ENCODE assay signal across 8 cellular contexts in genomic region chr20:59751075-59751711, GRCh38.
DNase-seq lines count a peak whose midpoint lies in the region; ATAC-seq, FAIRE-seq and TF ChIP-seq lines count a peak whose summit lies in the region.

No MANE protein-coding gene starts in this region.

- in situ Hi-C loops in brain microvascular endothelial cell (cut with HindIII; ENCODE audit: low pct_ligation_motif_present, low sequenced_read_pairs), result no loop called here

- H3K27ac ChIP-seq in A549, result no peak overlapping the region
- no peak overlapping the region for H3K27ac ChIP-seq in brain microvascular endothelial cell

- POLR2A ChIA-PET in A549 (lab: Yijun Ruan, JAX), result no interaction called here

- peak; percentile 87 to 96 for ATAC-seq in A549
- ATAC-seq in HG02884 (IDR thresholded peaks at IDR 0.05; ENCODE audit: unreplicated experiment), result peak; percentile 40

- H3K36me3 ChIP-seq in brain microvascular endothelial cell (replicated peaks), result no peaks in the 10 kb centered on the region

- no peak for TF ChIP-seq POLR2A in A549 (IDR thresholded peaks at IDR 0.05; ENCODE audit: low read length)

- TF ChIP-seq EP300 in A549 (IDR thresholded peaks at IDR 0.05), result no peak

- H3K4me3 ChIP-seq in A549 (no peak overlapping the region), brain microvascular endothelial cell (ENCODE audit: low read depth, low read length) (no peak overlapping the region)

- H3K27me3 ChIP-seq in brain microvascular endothelial cell (replicated peaks), result no peaks in the 10 kb centered on the region

- no peak overlapping the region for H3K4me2 ChIP-seq in A549

- no peaks in the 10 kb centered on the region for H3K4me1 ChIP-seq in A549

- no peak for FAIRE-seq in A549 (lab: Jason Lieb, UNC)

- no peaks in the 10 kb centered on the region for H3K9me3 ChIP-seq in A549

- 10% methylated on average over 11 of the region's 21 CpGs for WGBS in A549 (ENCODE audit: missing lambda C conversion rate)

- TF ChIP-seq CTCF in A549 (IDR thresholded peaks at IDR 0.05) (peak; percentile 63), brain microvascular endothelial cell (IDR thresholded peaks at IDR 0.05; ENCODE audit: low read depth, low read length, missing control alignments) (peak; percentile 51)

- DNase-seq in A549 (ENCODE audit: low read depth in 1 of 2, low spot score in 1 of 2) (peak; percentile 68 to 72), ELF-1 (ENCODE audit: low read depth, low spot score) (peak; percentile 86), NCI-H748 treated with DMSO at 0.1 percent for 48 hours (lab: John Stamatoyannopoulos, UW) (peak; percentile 29), brain microvascular endothelial cell (peak; percentile 50), islet precursor cell (peak; percentile 90), NCI-H1436 treated with DMSO at 0.1 percent for 48 hours (lab: John Stamatoyannopoulos, UW) (no peak)
- DNase-seq in stimulated activated CD8-positive, alpha-beta memory T cell treated with anti-CD3 and anti-CD28 coated beads, Interleukin-4, amount 100 ng/mL, for 48 hours, result peak; percentile 70

- TF ChIP-seq RAD21 in A549 (conservative IDR thresholded peaks at IDR 0.05 in 1 of 2, IDR thresholded peaks at IDR 0.05 in 1 of 2), result peak; percentile 76 to 77

- CTCF ChIA-PET in A549 (lab: Yijun Ruan, JAX), result interaction anchor here (0.6 to 10.5 kb wide), 19 partner anchors 9 to 226 kb away, joined by 3 to 118 read pairs (median 3); no protein-coding TSS in a partner anchor

TF ChIP-seq in A549, 52 proteins besides CTCF, POLR2A, EP300 and RAD21:
- no peak for TF ChIP-seq RCOR1 (IDR thresholded peaks at IDR 0.05; ENCODE audit: low read depth, low read length)
- TF ChIP-seq SMC3 (IDR thresholded peaks at IDR 0.05), result peak; percentile 65
- no peak for TF ChIP-seq FOSB (CRISPR knock-in tag; IDR thresholded peaks at IDR 0.05)
